19 cellular contexts compared by ENCODE assay signal in genomic region chr22:48238966-48239365, GRCh38.
DNase-seq lines count a peak whose midpoint lies in the region; ATAC-seq, FAIRE-seq and TF ChIP-seq lines count a peak whose summit lies in the region.
"Had no signal": no experiment of that assay in that cellular context is flagged by ENCODE, and none has a peak within 500 bp of the region (broad histone marks: within the 10 kb centered on the region; RNA-seq: fewer than 3 reads in every experiment).

No MANE protein-coding gene starts in this region.

- FAIRE-seq in H1 (lab: Jason Lieb, UNC): no peak
- FAIRE-seq: A204.1, GM12891, RCC 7860 had no signal

- H2AFZ ChIP-seq in H1 (ENCODE audit: low read length): no peak overlapping the region
- H2AFZ ChIP-seq in trophoblast cell (ENCODE audit: insufficient read depth, low read length, poor library complexity): no peak overlapping the region

- peaks cover 0 to 15% (median 1%) of the 10 kb centered on the region in 7 donors for H3K9me3 Mint-ChIP-seq in CD14-positive monocyte

- no peak overlapping the region for H4K5ac ChIP-seq in H1 (ENCODE audit: insufficient read length, low read depth, low read length)

- intact Hi-C loops in CD14-positive monocyte (cut with micrococcal nuclease): no loop called here
- intact Hi-C loops in posterior vena cava (cut with DNase I): no loop called here

- no peak overlapping the region for H3K4me3 Mint-ChIP-seq in CD14-positive monocyte

- TF ChIP-seq EP300 in H1 (IDR thresholded peaks at IDR 0.05; ENCODE audit: borderline replicate concordance in 1 of 2, low read depth in 2 of 2, low read length in 2 of 2): no peak

- no peak overlapping the region for H3K56ac ChIP-seq in H1 (replicated peaks; ENCODE audit: insufficient read length, low read depth, low read length)

- H4K12ac ChIP-seq in trophoblast cell (ENCODE audit: low read depth, low read length): no peak overlapping the region

- H2AK5ac ChIP-seq in H1 (ENCODE audit: low read depth, low read length): no peak overlapping the region
- no peak overlapping the region for H2AK5ac ChIP-seq in trophoblast cell (ENCODE audit: low read length)

- H3K14ac ChIP-seq in H1 (ENCODE audit: insufficient read length) (no peak overlapping the region), trophoblast cell (ENCODE audit: low read length) (no peak overlapping the region)

- H2BK15ac ChIP-seq in H1 (ENCODE audit: low read length): 0 out of 2 replicates have a peak overlapping the region, but pooled peaks have one; percentile 1

- no peak overlapping the region for H4K91ac ChIP-seq in H1 (replicated peaks; ENCODE audit: insufficient read length, low read length)
- no peak overlapping the region for H4K91ac ChIP-seq in trophoblast cell (ENCODE audit: low read depth, low read length)

- peaks cover 57% of the 10 kb centered on the region for H3K4me1 ChIP-seq in BLaER1
- H3K4me1 ChIP-seq in HUES64 (ENCODE audit: insufficient read depth, low read length): peaks cover 19% of the 10 kb centered on the region
- H3K4me1 ChIP-seq in H1 (replicated peaks in 1 of 4; ENCODE audit: control insufficient read depth in 3 of 4, insufficient read depth in 4 of 4, low read length in 3 of 4): peaks cover 0 to 3% (median 0%) of the 10 kb centered on the region in 4 experiments; a peak in 3 of 7 replicates
- peaks cover 9 to 15% of the 10 kb centered on the region in 2 experiments for H3K4me1 ChIP-seq in trophoblast cell (ENCODE audit: control insufficient read depth in 1 of 2, insufficient read depth in 2 of 2, low read length in 2 of 2)
- H3K4me1 ChIP-seq: Caco-2 had no signal

- H2BK20ac ChIP-seq in H1 (ENCODE audit: low read length): no peak overlapping the region

- no peak overlapping the region for H3K4me3 ChIP-seq in BLaER1
- H3K4me3 ChIP-seq in HUES64 (ENCODE audit: low read length): no peak overlapping the region
- no peak overlapping the region for H3K4me3 ChIP-seq in H1 (ENCODE audit: extremely low read depth in 1 of 4, insufficient read depth in 2 of 4, low read depth in 3 of 4, low read length in 4 of 4)
- no peak overlapping the region for H3K4me3 ChIP-seq in trophoblast cell (ENCODE audit: low read depth, low read length)

- H3K18ac ChIP-seq in H1 (ENCODE audit: extremely low read depth, low read length): peak overlapping the region; percentile 48; the same call in 1 of the 2 replicates
- no peak overlapping the region for H3K18ac ChIP-seq in trophoblast cell (ENCODE audit: low read length)

- H3K9me3 ChIP-seq in BLaER1: peaks cover 5% of the 10 kb centered on the region
- peaks cover 4% of the 10 kb centered on the region; the same call in 1 of the 2 replicates for H3K9me3 ChIP-seq in HUES64 (ENCODE audit: insufficient read depth, low read depth, low read length)
- no peaks in the 10 kb centered on the region for H3K9me3 ChIP-seq in H1 (ENCODE audit: insufficient read depth in 2 of 2, low read depth in 1 of 2, low read length in 1 of 2)
- H3K9me3 ChIP-seq in trophoblast cell (ENCODE audit: insufficient read depth, low read depth, low read length): peaks cover 6% of the 10 kb centered on the region
- H3K9me3 ChIP-seq: Caco-2 had no signal

- H2BK12ac ChIP-seq in H1 (ENCODE audit: low read depth, low read length) (0 out of 2 replicates have a peak overlapping the region, but pooled peaks have one; percentile 27), trophoblast cell (ENCODE audit: low read length) (no peak overlapping the region)

- H2BK120ac ChIP-seq in H1 (replicated peaks; ENCODE audit: low read depth, low read length): no peak overlapping the region
- H2BK120ac ChIP-seq in trophoblast cell (ENCODE audit: insufficient read depth, low read length, poor library complexity): no peak overlapping the region

- no peak for DNase-seq in H1 (ENCODE audit: low read depth in 1 of 2, low spot score in 2 of 2)
- no peak for DNase-seq in trophoblast cell
- DNase-seq in CD14-positive monocyte (ENCODE audit: low spot score): no peak
- DNase-seq in posterior vena cava (ENCODE audit: low spot score): no peak
- DNase-seq in EL: no peak
- DNase-seq: Caco-2, DMS53, Kasumi-1, NCI-H1417 treated with DMSO at 0.1 percent for 48 hours, NCI-H2029 treated with DMSO at 0.1 percent for 48 hours, NCI-H510A, NCI-H82, SHP77 treated with DMSO at 0.1 percent for 48 hours had no signal

- CTCF ChIA-PET in H1 (lab: Charles Lee; ENCODE audit: partially characterized antibody): interaction anchor here (0.6 to 1.1 kb wide), 3 partner anchors 24 to 280 kb away, joined by 3 to 5 read pairs (median 3); no protein-coding TSS in a partner anchor

- H2BK5ac ChIP-seq in H1 (ENCODE audit: low read depth, low read length): no peak overlapping the region
- no peak overlapping the region for H2BK5ac ChIP-seq in trophoblast cell (ENCODE audit: low read depth, low read length, poor library complexity)

- no peaks in the 10 kb centered on the region for H3K23me2 ChIP-seq in H1 (ENCODE audit: low read depth, low read length)

- H3K79me1 ChIP-seq in H1 (ENCODE audit: low read depth, low read length): no peaks in the 10 kb centered on the region
- H3K79me1 ChIP-seq in trophoblast cell (ENCODE audit: low read length): no peaks in the 10 kb centered on the region

- no peak overlapping the region for H4K8ac ChIP-seq in H1 (ENCODE audit: extremely low read depth, insufficient read depth, low read length)
- no peak overlapping the region for H4K8ac ChIP-seq in trophoblast cell (ENCODE audit: low read depth, low read length)

- WGBS in HUES64: 57% methylated on average over 11 of the region's 12 CpGs
- 88% methylated on average over 11 of the region's 12 CpGs; no CpG with 5 or more reads in 1 of the 2 experiments for WGBS in H1 (ENCODE audit: extremely low coverage in 1 of 2, insufficient coverage in 1 of 2, insufficient read length in 1 of 2, insufficient replicate concordance in 2 of 2, low coverage in 1 of 2, low lambda C conversion rate in 2 of 2, missing lambda C conversion rate in 1 of 2), 2 experiments
- no CpG with 5 or more reads among the region's 12 CpGs for WGBS in trophoblast cell (ENCODE audit: extremely low coverage, insufficient coverage, insufficient read length)

- H3K27ac Mint-ChIP-seq in CD14-positive monocyte: no peak overlapping the region

- no peak for ATAC-seq in GM21528 (IDR thresholded peaks at IDR 0.05; ENCODE audit: low FRiP score, unreplicated experiment)

- H3K27me3 ChIP-seq in BLaER1 (peaks cover 12% of the 10 kb centered on the region; the same call in 1 of the 2 replicates), HUES64 (ENCODE audit: insufficient read depth, low read length) (no peaks in the 10 kb centered on the region), H1 (replicated peaks in 1 of 4; ENCODE audit: control insufficient read depth in 3 of 4, extremely low read depth in 1 of 4, insufficient read depth in 3 of 4, low read length in 3 of 4) (peaks cover 0 to 2% (median 0%) of the 10 kb centered on the region in 4 experiments; a peak in 2 of 7 replicates), trophoblast cell (ENCODE audit: insufficient read depth, low read length) (no peaks in the 10 kb centered on the region)

- POLR2A ChIA-PET in H1 (lab: Charles Lee; ENCODE audit: partially characterized antibody): no interaction called here

- no peaks in the 10 kb centered on the region for H3K79me2 ChIP-seq in H1 (ENCODE audit: control insufficient read depth in 1 of 2, insufficient read depth in 2 of 2, low read length in 2 of 2)
- H3K79me2 ChIP-seq in trophoblast cell (ENCODE audit: control insufficient read depth, insufficient read depth, low read length, poor library complexity): no peaks in the 10 kb centered on the region

- H3K23ac ChIP-seq in H1 (ENCODE audit: insufficient read length): no peak overlapping the region
- H3K23ac ChIP-seq in trophoblast cell (ENCODE audit: low read length): no peak overlapping the region

- no peaks in the 10 kb centered on the region for H3K36me3 Mint-ChIP-seq in CD14-positive monocyte

- no peaks in the 10 kb centered on the region for H3K4me1 Mint-ChIP-seq in CD14-positive monocyte

- no peak; a peak in 1 of 4 replicates for TF ChIP-seq RAD21 in H1 (IDR thresholded peaks at IDR 0.05 in 1 of 2, conservative IDR thresholded peaks at IDR 0.05 in 1 of 2; ENCODE audit: low read depth in 2 of 2, low read length in 2 of 2)

- H3K27ac ChIP-seq in BLaER1 (no peak overlapping the region), HUES64 (ENCODE audit: low read depth, low read length) (peak overlapping the region; percentile 19; the same call in 1 of the 2 replicates), H1 (ENCODE audit: low read depth, low read length) (no peak overlapping the region), trophoblast cell (ENCODE audit: low read depth, low read length) (no peak overlapping the region)

- peak overlapping the region; percentile 54 for H3K4me2 ChIP-seq in BLaER1
- no peak overlapping the region for H3K4me2 ChIP-seq in H1 (ENCODE audit: insufficient read depth in 1 of 2, low read depth in 2 of 2, low read length in 2 of 2)
- no peak overlapping the region for H3K4me2 ChIP-seq in trophoblast cell (ENCODE audit: low read length)

- no peak for TF ChIP-seq CTCF in H1 (IDR thresholded peaks at IDR 0.05; ENCODE audit: control extremely low read depth in 1 of 3, insufficient read depth in 1 of 3, low read depth in 1 of 3, low read length in 3 of 3)
- TF ChIP-seq CTCF in CD14-positive monocyte (IDR thresholded peaks at IDR 0.05): no peak

- no peak for TF ChIP-seq POLR2A in H1 (IDR thresholded peaks at IDR 0.05; ENCODE audit: control extremely low read depth in 1 of 2, low read depth in 2 of 2, low read length in 2 of 2)

- H3K9ac ChIP-seq in BLaER1 (no peak overlapping the region), HUES64 (ENCODE audit: low read depth, low read length) (no peak overlapping the region), H1 (replicated peaks in 1 of 4; ENCODE audit: extremely low read depth in 1 of 4, low read depth in 3 of 4, low read length in 3 of 4) (no peak overlapping the region), trophoblast cell (ENCODE audit: low read length) (peak overlapping the region; percentile 55)

- no peaks in the 10 kb centered on the region for H3K36me3 ChIP-seq in BLaER1
- no peaks in the 10 kb centered on the region for H3K36me3 ChIP-seq in HUES64 (ENCODE audit: insufficient read depth, low read length)
- no peaks in the 10 kb centered on the region for H3K36me3 ChIP-seq in H1 (ENCODE audit: control insufficient read depth in 2 of 4, insufficient read depth in 4 of 4, low read length in 3 of 4)
- no peaks in the 10 kb centered on the region for H3K36me3 ChIP-seq in trophoblast cell (ENCODE audit: control insufficient read depth in 1 of 2, insufficient read depth in 2 of 2, low read length in 2 of 2)

- H4K20me1 ChIP-seq in BLaER1 (no peaks in the 10 kb centered on the region), H1 (replicated peaks in 1 of 2; ENCODE audit: control insufficient read depth in 1 of 2, insufficient read depth in 2 of 2, low read length in 2 of 2) (no peaks in the 10 kb centered on the region)

- H3K27me3 Mint-ChIP-seq in CD14-positive monocyte (ENCODE audit: low read depth in 3 of 3): peaks cover 2 to 6% (median 6%) of the 10 kb centered on the region in 3 donors

- no peak overlapping the region for H3K4ac ChIP-seq in H1 (replicated peaks; ENCODE audit: insufficient read length, low read depth, low read length)
- H3K4ac ChIP-seq in trophoblast cell (ENCODE audit: low read depth, low read length): no peak overlapping the region

TF ChIP-seq in H1, 55 proteins besides CTCF, POLR2A, EP300 and RAD21 (continues in another document):
- no peak for TF ChIP-seq SRF (IDR thresholded peaks at IDR 0.05; ENCODE audit: low read depth, low read length)
- no peak for TF ChIP-seq RXRA (IDR thresholded peaks at IDR 0.05; ENCODE audit: insufficient read depth, low read depth, low read length)
